ENCODE assay signal across 7 cellular contexts in genomic region chr17:17971431-17972125, GRCh38. TPM values are rescaled to one million over a fixed set of nuclear protein-coding genes. Genes with fewer than 3 reads are reported as not detected.
DNase-seq lines count a peak whose midpoint lies in the region; ATAC-seq, FAIRE-seq and TF ChIP-seq lines count a peak whose summit lies in the region.

No MANE protein-coding gene starts in this region.

- peaks cover 12% of the 10 kb centered on the region for H3K4me1 ChIP-seq in HAP-1
- H3K4me1 ChIP-seq in endothelial cell of umbilical vein (ENCODE audit: control insufficient read depth, extremely low read depth, insufficient read depth, low read length) = peaks cover 17% of the 10 kb centered on the region
- H3K4me1 ChIP-seq in muscle layer of colon (ENCODE audit: insufficient read depth, low read length) = peaks cover 16% of the 10 kb centered on the region
- H3K4me1 ChIP-seq in aorta (ENCODE audit: control insufficient read depth in 1 of 2, insufficient read depth in 2 of 2, low read length in 2 of 2) = no peaks in the 10 kb centered on the region

- H2AFZ ChIP-seq in endothelial cell of umbilical vein (ENCODE audit: low read depth, low read length) = peak overlapping the region; percentile 77

- intact Hi-C loops in endothelial cell of umbilical vein (cut with micrococcal nuclease) (loop anchor here (1.0 to 2.0 kb wide), 5 partner anchors 13 to 80 kb away; partner anchors contain the start of genes ATPAF2 and GID4), aorta (cut with DNase I) (loop anchor here (1.0 to 10.0 kb wide), 3 partner anchors 57 to 94 kb away; partner anchors contain the start of genes ATPAF2 (in 1 of the 2) and GID4 (in 1 of the 2))

- TF ChIP-seq POLR2A in endothelial cell of umbilical vein (IDR thresholded peaks at IDR 0.05; ENCODE audit: low read depth, low read length) = no peak

- no peak for FAIRE-seq in endothelial cell of umbilical vein (lab: Jason Lieb, UNC)

- WGBS in aorta, 2 donors = 0% methylated on average over 31 to 33 of the region's 33 CpGs

- in situ Hi-C loops in HAP-1 (cut with MboI; ENCODE audit: low sequenced_read_pairs) = no loop called here

- DNase-seq in HAP-1 (ENCODE audit: low spot score in 2 of 2) (no peak), T-helper 2 cell (peak in 4 of 5 experiments; percentile 10 to 39 (median 19)), endothelial cell of umbilical vein (ENCODE audit: low read depth, low spot score) (peak; percentile 21), aorta (peak in 1 of 2 donors; percentile 86), SKM-1 (lab: John Stamatoyannopoulos, UW; ENCODE audit: unreplicated experiment) (no peak)

- H3K36me3 ChIP-seq in HAP-1 (replicated peaks) (no peaks in the 10 kb centered on the region; the same call in 1 of the 2 replicates), endothelial cell of umbilical vein (ENCODE audit: control insufficient read depth in 2 of 2, extremely low read depth in 1 of 2, insufficient read depth in 2 of 2, low read length in 2 of 2) (no peaks in the 10 kb centered on the region), muscle layer of colon (ENCODE audit: insufficient read depth, low read length) (no peaks in the 10 kb centered on the region), aorta (ENCODE audit: control insufficient read depth in 1 of 2, insufficient read depth in 2 of 2, low read length in 1 of 2) (no peaks in the 10 kb centered on the region)

- POLR2A ChIA-PET in endothelial cell of umbilical vein (lab: Charles Lee) = interaction anchor here (1.1 kb wide), 1 partner anchor 52 kb away, joined by 3 read pairs; no protein-coding TSS in a partner anchor

- H3K4me2 ChIP-seq in endothelial cell of umbilical vein (ENCODE audit: insufficient read depth, low read length) = peak overlapping the region; percentile 87

- ATAC-seq in aorta (ENCODE audit: low FRiP score) = no peak
- ATAC-seq in GM18867 (IDR thresholded peaks at IDR 0.05; ENCODE audit: unreplicated experiment) = no peak

- H3K9me3 ChIP-seq in HAP-1 (no peaks in the 10 kb centered on the region), endothelial cell of umbilical vein (replicated peaks; ENCODE audit: control insufficient read depth, insufficient read depth, low read length) (no peaks in the 10 kb centered on the region), muscle layer of colon (ENCODE audit: low read length) (no peaks in the 10 kb centered on the region), aorta (ENCODE audit: control insufficient read depth, low read length) (no peaks in the 10 kb centered on the region)

- H3K4me3 ChIP-seq in HAP-1 (peak overlapping the region; percentile 92), endothelial cell of umbilical vein (replicated peaks in 1 of 3; ENCODE audit: insufficient read depth in 1 of 3, low read depth in 1 of 3, low read length in 3 of 3) (peak overlapping the region; percentile 70 to 82 (median 79)), muscle layer of colon (ENCODE audit: low read depth in 1 of 2, low read length in 2 of 2) (peak overlapping the region; percentile 72 to 93), aorta (ENCODE audit: low read length in 2 of 2) (peak overlapping the region; percentile 62 to 75)

- CTCF ChIA-PET in endothelial cell of umbilical vein (lab: Charles Lee) = interaction anchor here (1.0 to 3.0 kb wide), 8 partner anchors 11 to 80 kb away, joined by 4 to 21 read pairs (median 5); no protein-coding TSS in a partner anchor

- H4K20me1 ChIP-seq in endothelial cell of umbilical vein (replicated peaks; ENCODE audit: control insufficient read depth, extremely low read depth, insufficient read depth, low read length) = peaks cover 3% of the 10 kb centered on the region

- BruUV-seq in endothelial cell of umbilical vein (replicated peaks; lab: Mats Ljungman, UMichigan) = no TSS peak

- dilution Hi-C loops in endothelial cell of umbilical vein (cut with MboI; ENCODE audit: extremely low pct_ligation_motif_present, low sequenced_read_pairs) = no loop called here

- H3K79me2 ChIP-seq in endothelial cell of umbilical vein (ENCODE audit: control insufficient read depth, insufficient read depth, low read length) = peaks cover 22% of the 10 kb centered on the region

- no peaks in the 10 kb centered on the region for H3K9me1 ChIP-seq in endothelial cell of umbilical vein (replicated peaks; ENCODE audit: control insufficient read depth, extremely low read depth, insufficient read depth, low read length)

- TF ChIP-seq CTCF in endothelial cell of umbilical vein (IDR thresholded peaks at IDR 0.05; ENCODE audit: extremely low read depth in 1 of 2, insufficient read depth in 1 of 2, low read depth in 1 of 2, low read length in 2 of 2) = no peak

- H3K9ac ChIP-seq in endothelial cell of umbilical vein (replicated peaks; ENCODE audit: extremely low read depth, insufficient read depth, low read length) (peak overlapping the region; percentile 83), muscle layer of colon (ENCODE audit: low read length) (peak overlapping the region; percentile 76)

- H3K27me3 ChIP-seq in HAP-1 (ENCODE audit: low read depth) = no peaks in the 10 kb centered on the region
- no peaks in the 10 kb centered on the region for H3K27me3 ChIP-seq in endothelial cell of umbilical vein (ENCODE audit: control insufficient read depth in 2 of 2, insufficient read depth in 2 of 2, low read length in 2 of 2)
- no peaks in the 10 kb centered on the region for H3K27me3 ChIP-seq in muscle layer of colon (ENCODE audit: control insufficient read depth in 1 of 2, insufficient read depth in 2 of 2, low read length in 2 of 2)
- no peaks in the 10 kb centered on the region for H3K27me3 ChIP-seq in aorta (ENCODE audit: control insufficient read depth in 1 of 2, insufficient read depth in 2 of 2, low read length in 1 of 2)

- H3K27ac ChIP-seq in endothelial cell of umbilical vein (ENCODE audit: insufficient read depth, low read depth, low read length) (peak overlapping the region; percentile 42), muscle layer of colon (ENCODE audit: low read depth, low read length) (peak overlapping the region; percentile 71), aorta (ENCODE audit: low read depth in 1 of 2, low read length in 2 of 2) (peak overlapping the region in 1 of 2 donors; percentile 88)

TF ChIP-seq in endothelial cell of umbilical vein, 7 proteins besides CTCF, POLR2A, EP300 and RAD21:
- TF ChIP-seq EZH2 (IDR thresholded peaks at IDR 0.05; ENCODE audit: borderline replicate concordance, low read depth, low read length, severe bottlenecking) (no peak), GATA2 (IDR thresholded peaks at IDR 0.05; ENCODE audit: insufficient read depth, insufficient read length, low read depth, low read length) (no peak), MAX (IDR thresholded peaks at IDR 0.05; ENCODE audit: insufficient read depth, insufficient read length) (no peak), MYC (IDR thresholded peaks at IDR 0.05; ENCODE audit: low read depth, low read length) (no peak), JUN (IDR thresholded peaks at IDR 0.05; ENCODE audit: borderline replicate concordance, insufficient read depth, insufficient read length, low read depth) (no peak), FOS (IDR thresholded peaks at IDR 0.05; ENCODE audit: borderline replicate concordance, insufficient read depth, low read length) (no peak), POLR2AphosphoS5 (IDR thresholded peaks at IDR 0.05; ENCODE audit: insufficient read depth, low read depth, low read length) (no peak)
TF ChIP-seq in endothelial cell of umbilical vein: peak in this region for 0.

RNA-seq across cellular contexts. Expression of gene TOM1L2, which starts 0.6 kb away (rescaled TPM):
- 37.6 and 41.5 TPM in 2 replicates for total RNA-seq in endothelial cell of umbilical vein
- 31.7 and 36.0 TPM in 2 replicates for polyA plus RNA-seq in endothelial cell of umbilical vein
- 28.1 and 28.9 TPM in 2 replicates for polyA plus RNA-seq in endothelial cell of umbilical vein (2011; cell fraction: cytosol; rRNA removed)
- 76.4 and 76.9 TPM in 2 replicates for polyA plus RNA-seq in endothelial cell of umbilical vein (2011; cell fraction: nucleus; rRNA removed)
- polyA plus RNA-seq in endothelial cell of umbilical vein (2012) = 39.4 and 40.0 TPM in 2 replicates
- 56.4 and 57.2 TPM in 2 replicates for polyA minus RNA-seq in endothelial cell of umbilical vein
- polyA minus RNA-seq in endothelial cell of umbilical vein (2011; cell fraction: cytosol; rRNA and poly(A)+ RNA removed) = 9.5 TPM
- polyA minus RNA-seq in endothelial cell of umbilical vein (2011; cell fraction: nucleus; rRNA and poly(A)+ RNA removed) = 39.0 and 39.2 TPM in 2 replicates
- 10 to 100 TPM; 70.4 to 74.9 TPM for total RNA-seq in aorta
- 10 to 100 TPM; 11.9 to 39.1 TPM for polyA plus RNA-seq in aorta

RNA-seq across cellular contexts. Expression of gene DRC3, which starts 1.1 kb away (rescaled TPM):
- total RNA-seq in endothelial cell of umbilical vein (1.6 and 2.3 TPM in 2 replicates), aorta (1 to 10 TPM; 2.0 to 2.8 TPM)
- polyA plus RNA-seq in endothelial cell of umbilical vein (1.9 and 2.9 TPM in 2 replicates), aorta (1 to 10 TPM; 1.4 to 7.9 TPM)
- polyA plus RNA-seq in endothelial cell of umbilical vein (2011; cell fraction: cytosol; rRNA removed) = 1.0 and 1.7 TPM in 2 replicates
- polyA plus RNA-seq in endothelial cell of umbilical vein (2011; cell fraction: nucleus; rRNA removed) = 11.9 and 12.5 TPM in 2 replicates
- polyA plus RNA-seq in endothelial cell of umbilical vein (2012) = 2.0 and 2.9 TPM in 2 replicates
- 4.0 and 5.1 TPM in 2 replicates for polyA minus RNA-seq in endothelial cell of umbilical vein
- polyA minus RNA-seq in endothelial cell of umbilical vein (2011; cell fraction: cytosol; rRNA and poly(A)+ RNA removed) = not detected
- polyA minus RNA-seq in endothelial cell of umbilical vein (2011; cell fraction: nucleus; rRNA and poly(A)+ RNA removed) = 3.3 and 3.7 TPM in 2 replicates

Comparison
In these comparisons a context has a peak if more than half of its experiments do, and no peak if none do; other contexts are left out.
1. DNase-seq: peak in T-helper 2 cell (4 of 5) and endothelial cell of umbilical vein (single experiment); none in HAP-1 (0 of 2) and SKM-1 (single experiment).
2. Peak in every context shown above with its lines, with median percentiles within 50 percentile points of each other: H3K4me3 ChIP-seq.